10 cellular contexts compared by ENCODE assay signal in the genomic region with DNA sequence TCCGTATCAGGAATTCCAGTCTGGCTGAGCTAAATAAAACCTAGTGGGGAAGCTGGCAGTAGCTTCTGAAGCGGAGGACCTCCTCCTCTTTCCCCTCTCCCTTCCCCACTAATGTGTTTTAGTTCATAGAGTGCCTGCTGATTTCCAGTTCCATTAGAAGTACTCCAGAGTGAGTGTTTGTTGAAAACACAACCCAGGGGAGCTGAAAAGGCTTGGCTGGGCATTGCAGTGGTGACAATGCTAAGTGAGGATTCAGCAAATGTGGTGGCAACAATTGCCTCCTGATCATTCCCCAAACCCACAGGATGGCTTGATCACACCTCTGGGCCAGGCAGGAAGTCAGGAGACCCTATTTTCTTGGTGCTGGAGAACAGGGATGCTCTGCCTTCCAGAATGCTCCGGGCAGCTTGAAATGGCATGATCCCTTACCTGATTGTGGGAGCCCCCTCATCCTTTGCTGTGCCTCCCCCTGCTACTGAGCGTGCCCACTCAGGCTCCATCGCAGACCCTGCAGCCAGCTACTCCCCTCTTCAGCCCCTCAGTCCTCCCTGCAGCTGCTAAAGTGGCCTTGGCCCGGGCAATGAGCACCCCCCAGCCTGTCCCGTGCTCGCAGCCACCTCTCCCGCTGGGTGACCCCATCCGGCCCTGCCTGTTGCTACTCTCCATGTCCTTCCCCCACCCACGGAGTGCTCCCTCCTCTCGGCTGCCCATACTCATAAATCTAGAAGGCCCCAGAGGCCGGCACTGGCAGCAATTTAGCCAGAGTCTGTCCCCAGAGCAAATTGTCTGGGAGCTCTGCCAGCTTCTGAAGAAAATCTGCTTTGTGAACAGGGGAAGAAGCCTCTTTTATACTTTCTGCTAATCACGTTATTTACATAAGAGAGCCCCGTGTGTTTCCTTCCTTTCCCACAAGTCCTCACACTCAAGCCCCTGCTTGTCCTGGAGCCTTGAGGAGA.
DNase-seq lines count a peak whose midpoint lies in the region; ATAC-seq and FAIRE-seq lines count a peak whose summit lies in the region.
"Had no signal": no experiment of that assay in that cellular context is flagged by ENCODE, and none has a peak within 500 bp of the region (broad histone marks: within the 10 kb centered on the region; RNA-seq: fewer than 3 reads in every experiment).

No MANE protein-coding gene starts in this region.

- no peaks in the 10 kb centered on the region for H3K36me3 Mint-ChIP-seq in activated T-helper 2 cell treated with anti-CD3 and anti-CD28 coated beads, Interferon-gamma antibody, Interleukin-2, Interleukin-4, amounts not matched to agents 10 μg/mL and 5 μg/mL and 100 μg/mL, durations not matched to agents 14 hours and 24 hours and 36 hours (ENCODE audit: low read depth)

- H3K9me3 ChIP-seq in small intestine (ENCODE audit: control insufficient read depth, low read depth) = no peaks in the 10 kb centered on the region

- H3K9me3 Mint-ChIP-seq in activated T-helper 2 cell treated with anti-CD3 and anti-CD28 coated beads, Interferon-gamma antibody, Interleukin-2, Interleukin-4, amounts not matched to agents 10 μg/mL and 5 μg/mL and 100 μg/mL, durations not matched to agents 14 hours and 24 hours and 36 hours = no peaks in the 10 kb centered on the region
- H3K9me3 Mint-ChIP-seq: stimulated activated naive CD8-positive, alpha-beta T cell treated with anti-CD3 and anti-CD28 coated beads, Interleukin-15, Interleukin-2, amounts not matched to agents 100 ng/mL and 50 ng/mL, for 24 hours had no signal

- ATAC-seq in GM18511 (IDR thresholded peaks at IDR 0.05; ENCODE audit: unreplicated experiment) (no peak), GM21786 (IDR thresholded peaks at IDR 0.05; ENCODE audit: unreplicated experiment) (no peak)

- 37 to 57% (median 47%) methylated on average over 15 of the region's 15 CpGs for WGBS in small intestine, 3 donors

- no peaks in the 10 kb centered on the region for H3K36me3 ChIP-seq in rectal smooth muscle tissue (ENCODE audit: control insufficient read depth, insufficient read depth, low read length)
- H3K36me3 ChIP-seq in small intestine (ENCODE audit: control insufficient read depth in 2 of 2, insufficient read depth in 2 of 2, low read length in 2 of 2) = no peaks in the 10 kb centered on the region

- H3K27me3 ChIP-seq in rectal smooth muscle tissue (ENCODE audit: control insufficient read depth, insufficient read depth, low read length) (no peaks in the 10 kb centered on the region), small intestine (ENCODE audit: control insufficient read depth in 2 of 2, insufficient read depth in 2 of 2, low read length in 2 of 2) (no peaks in the 10 kb centered on the region)

- intact Hi-C loops in activated T-helper 2 cell treated with anti-CD3 and anti-CD28 coated beads, Interferon-gamma antibody, Interleukin-2, Interleukin-4, amounts not matched to agents 10 μg/mL and 5 μg/mL and 100 μg/mL, durations not matched to agents 14 hours and 24 hours and 36 hours (cut with micrococcal nuclease) = no loop called here

- H3K27me3 Mint-ChIP-seq in activated T-helper 2 cell treated with anti-CD3 and anti-CD28 coated beads, Interferon-gamma antibody, Interleukin-2, Interleukin-4, amounts not matched to agents 10 μg/mL and 5 μg/mL and 100 μg/mL, durations not matched to agents 14 hours and 24 hours and 36 hours (ENCODE audit: low read depth) = peaks cover 12% of the 10 kb centered on the region

- H3K27ac ChIP-seq in rectal smooth muscle tissue (ENCODE audit: low read depth, low read length) (peak overlapping the region; percentile 64), small intestine (ENCODE audit: low read depth in 1 of 2, low read length in 1 of 2) (peak overlapping the region in 1 of 2 donors; percentile 50)

- H3K27ac Mint-ChIP-seq in activated T-helper 2 cell treated with anti-CD3 and anti-CD28 coated beads, Interferon-gamma antibody, Interleukin-2, Interleukin-4, amounts not matched to agents 10 μg/mL and 5 μg/mL and 100 μg/mL, durations not matched to agents 14 hours and 24 hours and 36 hours = no peak overlapping the region
- H3K27ac Mint-ChIP-seq: stimulated activated naive CD8-positive, alpha-beta T cell treated with anti-CD3 and anti-CD28 coated beads, Interleukin-15, Interleukin-2, amounts not matched to agents 100 ng/mL and 50 ng/mL, for 24 hours had no signal

- DNase-seq in DMS 273 treated with DMSO at 0.1 percent for 48 hours (lab: John Stamatoyannopoulos, UW) (peak; percentile 88), RPMI7951 (ENCODE audit: low read depth) (peak; percentile 92), fibroblast of the conjunctiva (ENCODE audit: low read depth) (peak; percentile 28), small intestine (no peak)
- DNase-seq in activated T-helper 2 cell treated with anti-CD3 and anti-CD28 coated beads, Interferon-gamma antibody, Interleukin-2, Interleukin-4, amounts not matched to agents 10 μg/mL and 5 μg/mL and 100 μg/mL, durations not matched to agents 14 hours and 24 hours and 36 hours (ENCODE audit: low spot score) = no peak
- DNase-seq: NCI-H2029 had no signal

- H3K4me1 ChIP-seq in rectal smooth muscle tissue (ENCODE audit: control insufficient read depth, insufficient read depth, low read length) (peaks cover 26% of the 10 kb centered on the region), small intestine (ENCODE audit: control insufficient read depth in 2 of 2, insufficient read depth in 1 of 2, low read depth in 1 of 2, low read length in 1 of 2) (no peaks in the 10 kb centered on the region)

- H3K9ac ChIP-seq in rectal smooth muscle tissue (ENCODE audit: low read length) = no peak overlapping the region

- FAIRE-seq in small intestine (lab: Jason Lieb, UNC) = no peak

- no peak overlapping the region for H3K4me3 Mint-ChIP-seq in activated T-helper 2 cell treated with anti-CD3 and anti-CD28 coated beads, Interferon-gamma antibody, Interleukin-2, Interleukin-4, amounts not matched to agents 10 μg/mL and 5 μg/mL and 100 μg/mL, durations not matched to agents 14 hours and 24 hours and 36 hours (ENCODE audit: low read depth)
- H3K4me3 Mint-ChIP-seq: stimulated activated naive CD8-positive, alpha-beta T cell treated with anti-CD3 and anti-CD28 coated beads, Interleukin-15, Interleukin-2, amounts not matched to agents 100 ng/mL and 50 ng/mL, for 24 hours had no signal

- H3K4me1 Mint-ChIP-seq in activated T-helper 2 cell treated with anti-CD3 and anti-CD28 coated beads, Interferon-gamma antibody, Interleukin-2, Interleukin-4, amounts not matched to agents 10 μg/mL and 5 μg/mL and 100 μg/mL, durations not matched to agents 14 hours and 24 hours and 36 hours (ENCODE audit: low read depth) = no peaks in the 10 kb centered on the region

- H3K4me3 ChIP-seq in rectal smooth muscle tissue (ENCODE audit: low read length) (peak overlapping the region; percentile 25), small intestine (ENCODE audit: low read depth in 1 of 2, low read length in 2 of 2) (no peak overlapping the region)

Comparison
In these comparisons a context has a peak if more than half of its experiments do, and no peak if none do; other contexts are left out.
1. DNase-seq: peak in DMS 273 treated with DMSO at 0.1 percent for 48 hours (single experiment), RPMI7951 (single experiment) and fibroblast of the conjunctiva (single experiment); none in activated T-helper 2 cell treated with anti-CD3 and anti-CD28 coated beads, Interferon-gamma antibody, Interleukin-2, Interleukin-4, amounts not matched to agents 10 μg/mL and 5 μg/mL and 100 μg/mL, durations not matched to agents 14 hours and 24 hours and 36 hours (single experiment) and small intestine (single experiment).